ENCODE assay signal across 26 cellular contexts in the genomic region with DNA sequence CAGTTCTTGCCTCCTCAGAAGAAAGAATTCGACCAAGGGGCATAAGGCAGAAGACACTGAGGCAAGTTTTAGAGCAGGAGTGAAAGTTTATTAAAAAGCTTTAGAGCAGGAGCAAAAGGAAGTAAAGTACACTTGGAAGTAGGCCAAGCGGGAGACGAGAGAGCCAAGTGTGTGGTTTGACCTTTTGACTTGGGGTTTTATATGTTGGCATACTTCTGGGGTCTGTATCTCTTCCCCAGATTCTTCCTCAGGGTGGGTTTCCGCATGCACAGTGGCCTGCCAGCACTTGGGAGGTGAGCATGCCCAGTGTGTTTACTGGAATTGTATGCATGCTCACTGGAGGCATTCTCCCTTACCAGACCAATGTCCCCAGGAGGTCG. TPM values are rescaled to one million over a fixed set of nuclear protein-coding genes. Genes with fewer than 3 reads are reported as not detected.
A peak's percentile ranks its signal among the peaks of the same experiment; 100 is the strongest.
DNase-seq lines count a peak whose midpoint lies in the region; ATAC-seq and TF ChIP-seq lines count a peak whose summit lies in the region.
"Had no signal": no experiment of that assay in that cellular context is flagged by ENCODE, and none has a peak within 500 bp of the region (broad histone marks: within the 10 kb centered on the region; RNA-seq: fewer than 3 reads in every experiment).

No MANE protein-coding gene starts in this region.

- H3K36me3 ChIP-seq in Loucy (ENCODE audit: insufficient read depth, low read length), result no peaks in the 10 kb centered on the region
- H3K36me3 ChIP-seq: esophagus squamous epithelium, MG63, neutrophil had no signal

- intact Hi-C loops in Calu3 (cut with micrococcal nuclease; ENCODE audit: unreplicated experiment) (no loop called here), natural killer cell (cut with micrococcal nuclease) (no loop called here)

- peaks cover 21% of the 10 kb centered on the region for H3K4me1 ChIP-seq in Loucy (ENCODE audit: insufficient read depth, low read length, poor library complexity, severe bottlenecking)
- H3K4me1 ChIP-seq: esophagus squamous epithelium had no signal

- TF ChIP-seq CTCF in Calu3 (IDR thresholded peaks at IDR 0.05; ENCODE audit: unreplicated experiment) (no peak), Loucy (conservative IDR thresholded peaks at IDR 0.05; ENCODE audit: low read length) (no peak), choroid plexus epithelial cell (conservative IDR thresholded peaks at IDR 0.05; ENCODE audit: low read depth, low read length) (no peak), natural killer cell (IDR thresholded peaks at IDR 0.05) (no peak)

- H3K79me2 ChIP-seq in Loucy (ENCODE audit: insufficient read depth, low read length), result no peaks in the 10 kb centered on the region

- no peak overlapping the region for H2AFZ ChIP-seq in Loucy (ENCODE audit: low read length)

- H3K4me2 ChIP-seq in Loucy (ENCODE audit: low read depth, low read length, poor library complexity, severe bottlenecking), result peak overlapping the region; percentile 33

- H3K4me3 ChIP-seq in Loucy (ENCODE audit: low read length, poor library complexity, severe bottlenecking), result no peak overlapping the region
- H3K4me3 ChIP-seq in choroid plexus epithelial cell (ENCODE audit: low read depth, low read length), result no peak overlapping the region
- H3K4me3 ChIP-seq: esophagus squamous epithelium, MG63, skin epidermis had no signal

- CTCF ChIA-PET in Calu3 (lab: Charles Lee), result interaction anchor here (1.0 to 1.2 kb wide), 2 partner anchors 11 to 59 kb away, joined by 3 to 4 read pairs; no protein-coding TSS in a partner anchor

- H3K27ac Mint-ChIP-seq in Calu3 (ENCODE audit: unreplicated experiment) (peak overlapping the region; percentile 21), natural killer cell (peak overlapping the region; percentile 12 to 43)

- no peak overlapping the region for H3K9ac ChIP-seq in Loucy (ENCODE audit: low read depth, low read length, poor library complexity, severe bottlenecking)

- H3K4me1 Mint-ChIP-seq in Calu3 (ENCODE audit: low read depth, unreplicated experiment), result peaks cover 12% of the 10 kb centered on the region
- H3K4me1 Mint-ChIP-seq in natural killer cell, result peaks cover 11% of the 10 kb centered on the region in 2 donors

- DNase-seq in Calu3 (peak; percentile 36), choroid plexus epithelial cell (ENCODE audit: low read depth) (peak; percentile 28), natural killer cell (no peak), NOMO-1 treated with dmso at 0.1 percent for 144 hours (lab: John Stamatoyannopoulos, UW; ENCODE audit: unreplicated experiment) (no peak)
- DNase-seq: activated CD4-positive, alpha-beta T cell treated with anti-CD3 and anti-CD28 coated beads, Interleukin-2, amount 50 U/mL, for 1 hour; activated gamma-delta T cell; aorta; COR-L47; effector CD4-positive, alpha-beta T cell; esophagus squamous epithelium; H9; left colon; MG63; NCI-H1694 treated with DMSO at 0.1 percent for 48 hours; NCI-H774; SHP77; stimulated activated CD4-positive, alpha-beta T cell treated with anti-CD3 and anti-CD28 coated beads, Interleukin-4, amount 100 ng/mL, for 1 hour; T-helper 1 cell; trophoblast cell had no signal

- no TSS peak for BruUV-seq in Calu3 (replicated peaks; lab: Mats Ljungman, UMichigan)

- no peaks in the 10 kb centered on the region for H3K36me3 Mint-ChIP-seq in Calu3 (ENCODE audit: insufficient read depth, unreplicated experiment)
- H3K36me3 Mint-ChIP-seq in natural killer cell, result no peaks in the 10 kb centered on the region

- H3K27me3 Mint-ChIP-seq in Calu3 (ENCODE audit: unreplicated experiment), result no peaks in the 10 kb centered on the region
- peaks cover 0 to 2% of the 10 kb centered on the region in 2 donors for H3K27me3 Mint-ChIP-seq in natural killer cell (ENCODE audit: low read depth in 2 of 2)
- H3K27me3 Mint-ChIP-seq: central memory CD8-positive, alpha-beta T cell had no signal

- H4K20me1 ChIP-seq in Loucy (ENCODE audit: insufficient read depth, low read length, poor library complexity, severe bottlenecking), result no peaks in the 10 kb centered on the region

- ATAC-seq in natural killer cell (no peak), HG03432 (IDR thresholded peaks at IDR 0.05; ENCODE audit: unreplicated experiment) (no peak), HG03139 (IDR thresholded peaks at IDR 0.05; ENCODE audit: unreplicated experiment) (no peak)
- ATAC-seq: HepG2, left colon had no signal

- H3K4me3 Mint-ChIP-seq in Calu3 (ENCODE audit: low read depth, unreplicated experiment), result peak overlapping the region; percentile 12
- H3K4me3 Mint-ChIP-seq in natural killer cell, result no peak overlapping the region
- H3K4me3 Mint-ChIP-seq: central memory CD8-positive, alpha-beta T cell; H9 had no signal

- no peaks in the 10 kb centered on the region for H3K27me3 ChIP-seq in Loucy (ENCODE audit: insufficient read depth, low read length, poor library complexity, severe bottlenecking)
- H3K27me3 ChIP-seq: esophagus squamous epithelium, MG63, neutrophil had no signal

- H3K9me3 ChIP-seq in Loucy (ENCODE audit: insufficient read depth, low read depth, low read length), result no peaks in the 10 kb centered on the region
- H3K9me3 ChIP-seq: esophagus squamous epithelium, MG63, neutrophil had no signal

- H3K9me3 Mint-ChIP-seq in Calu3 (ENCODE audit: low read depth, unreplicated experiment) (no peaks in the 10 kb centered on the region), natural killer cell (no peaks in the 10 kb centered on the region)
- H3K9me3 Mint-ChIP-seq: central memory CD8-positive, alpha-beta T cell had no signal

- no peaks in the 10 kb centered on the region for H3F3A ChIP-seq in Loucy (ENCODE audit: low read depth)

- H3K9me2 ChIP-seq in Loucy (replicated peaks; ENCODE audit: low read depth, low read length), result no peaks in the 10 kb centered on the region

RNA-seq across cellular contexts. Expression of gene ANKRD44, which starts 59.4 kb away (rescaled TPM):
- total RNA-seq in Calu3 (2022) (7.1 and 10.0 TPM in 2 replicates), natural killer cell (100 to 1,000 TPM; 252 to 376 (median 311) TPM)

Comparison
In these comparisons a context has a peak if more than half of its experiments do, and no peak if none do; other contexts are left out.
1. DNase-seq: peak in Calu3 (single experiment) and choroid plexus epithelial cell (single experiment); none in natural killer cell (single experiment) and NOMO-1 treated with dmso at 0.1 percent for 144 hours (single experiment).
2. RNA of gene ANKRD44, which starts 59.4 kb away (total RNA-seq): 252 to 376 TPM in natural killer cell; 7.1 to 10.0 TPM in Calu3; every median in the first group is over 10 times any median in the second.